Comparison of ENCODE assay signal across 18 cellular contexts in genomic region chr12:82765971-82766705, GRCh38.
A peak's percentile ranks its signal among the peaks of the same experiment; 100 is the strongest.
DNase-seq lines count a peak whose midpoint lies in the region; ATAC-seq and TF ChIP-seq lines count a peak whose summit lies in the region.
"Had no signal": no experiment of that assay in that cellular context is flagged by ENCODE, and none has a peak within 500 bp of the region (broad histone marks: within the 10 kb centered on the region; RNA-seq: fewer than 3 reads in every experiment).

No MANE protein-coding gene starts in this region.

- H3K4me3 ChIP-seq in endodermal cell (ENCODE audit: low read length), result no peak overlapping the region
- H3K4me3 ChIP-seq: BLaER1 treated with 17β-estradiol and CSF1 and Interleukin-3, amounts not matched to agents 10 nM and 100 nM; Peyer's patch had no signal

- no peaks in the 10 kb centered on the region for H3K4me1 ChIP-seq in endodermal cell (ENCODE audit: control insufficient read depth, insufficient read depth, low read length)
- H3K4me1 ChIP-seq: BLaER1 treated with 17β-estradiol and CSF1 and Interleukin-3, amounts not matched to agents 10 nM and 100 nM; Peyer's patch had no signal

- H3K27me3 Mint-ChIP-seq in endodermal cell (ENCODE audit: insufficient read depth), result no peaks in the 10 kb centered on the region
- H3K27me3 Mint-ChIP-seq in mesothelial cell of epicardium (ENCODE audit: low read depth), result no peaks in the 10 kb centered on the region
- H3K27me3 Mint-ChIP-seq: CD8-positive, alpha-beta memory T cell had no signal

- 92 to 100% methylated on average over 5 of the region's 5 CpGs for WGBS in endodermal cell (ENCODE audit: insufficient coverage in 1 of 2, insufficient read length in 1 of 2), 2 experiments

- ATAC-seq in GM21825 (IDR thresholded peaks at IDR 0.05; ENCODE audit: unreplicated experiment), result no peak
- ATAC-seq in GM18909 (IDR thresholded peaks at IDR 0.05; ENCODE audit: poor library complexity, unreplicated experiment), result no peak
- ATAC-seq: Right ventricle myocardium inferior had no signal

- no peak overlapping the region for H3K27ac ChIP-seq in endodermal cell (ENCODE audit: low read depth, low read length)
- H3K27ac ChIP-seq: BLaER1 treated with 17β-estradiol and CSF1 and Interleukin-3, amounts not matched to agents 10 nM and 100 nM; Peyer's patch had no signal

- in situ Hi-C loops in KBM-7 (cut with MboI; ENCODE audit: low pct_unique_long_range_greater_than_20kb, low sequenced_read_pairs), result no loop called here

- no peak overlapping the region for H3K9ac ChIP-seq in endodermal cell (ENCODE audit: extremely low read depth, low read length, poor library complexity, severe bottlenecking)
- H3K9ac ChIP-seq: BLaER1 treated with 17β-estradiol and CSF1 and Interleukin-3, amounts not matched to agents 10 nM and 100 nM had no signal

- no peaks in the 10 kb centered on the region for H3K9me3 ChIP-seq in endodermal cell (ENCODE audit: control insufficient read depth, low read length)
- H3K9me3 ChIP-seq: BLaER1 treated with 17β-estradiol and CSF1 and Interleukin-3, amounts not matched to agents 10 nM and 100 nM; Peyer's patch had no signal

- H3K9me3 Mint-ChIP-seq in endodermal cell, result no peaks in the 10 kb centered on the region
- no peaks in the 10 kb centered on the region for H3K9me3 Mint-ChIP-seq in mesothelial cell of epicardium
- H3K9me3 Mint-ChIP-seq: H9 had no signal

- no peak for TF ChIP-seq CTCF in endodermal cell (conservative IDR thresholded peaks at IDR 0.05)
- no peak for TF ChIP-seq CTCF in mesothelial cell of epicardium (IDR thresholded peaks at IDR 0.05; ENCODE audit: unreplicated experiment)

- H3K27ac Mint-ChIP-seq in endodermal cell (peak overlapping the region; percentile 6), mesothelial cell of epicardium (peak overlapping the region; percentile 4)
- H3K27ac Mint-ChIP-seq: CD8-positive, alpha-beta memory T cell; H9 had no signal

- peak; percentile 14 for DNase-seq in KBM-7
- peak; percentile 67 for DNase-seq in NCI-H226
- no peak for DNase-seq in endodermal cell
- DNase-seq in mesothelial cell of epicardium (ENCODE audit: low spot score in 2 of 2, unreplicated experiment in 2 of 2), result no peak
- no peak for DNase-seq in midbrain (lab: John Stamatoyannopoulos, UW)
- DNase-seq: CD8-positive, alpha-beta memory T cell; DMS53; EL; H9; NCI-H1417 treated with DMSO at 0.1 percent for 48 hours; NCI-H187 treated with DMSO at 0.1 percent for 48 hours; NCI-H345; NCI-H526; Peyer's patch had no signal

- peaks cover 3% of the 10 kb centered on the region for H3K36me3 Mint-ChIP-seq in endodermal cell (ENCODE audit: low read depth)
- peaks cover 2% of the 10 kb centered on the region for H3K36me3 Mint-ChIP-seq in mesothelial cell of epicardium

- H3K4me3 Mint-ChIP-seq in endodermal cell (no peak overlapping the region), mesothelial cell of epicardium (no peak overlapping the region)
- H3K4me3 Mint-ChIP-seq: CD8-positive, alpha-beta memory T cell; H9 had no signal

- no peaks in the 10 kb centered on the region for H3K36me3 ChIP-seq in endodermal cell (ENCODE audit: control insufficient read depth, insufficient read depth, low read length)
- H3K36me3 ChIP-seq: BLaER1 treated with 17β-estradiol and CSF1 and Interleukin-3, amounts not matched to agents 10 nM and 100 nM; Peyer's patch had no signal

- H3K4me1 Mint-ChIP-seq in endodermal cell, result peaks cover 15% of the 10 kb centered on the region
- peaks cover 9% of the 10 kb centered on the region for H3K4me1 Mint-ChIP-seq in mesothelial cell of epicardium
- H3K4me1 Mint-ChIP-seq: CD8-positive, alpha-beta memory T cell had no signal

- no peaks in the 10 kb centered on the region for H3K27me3 ChIP-seq in endodermal cell (ENCODE audit: control insufficient read depth, insufficient read depth, low read length, poor library complexity, severe bottlenecking)
- H3K27me3 ChIP-seq: BLaER1 treated with 17β-estradiol and CSF1 and Interleukin-3, amounts not matched to agents 10 nM and 100 nM; Peyer's patch had no signal

Comparison
In these comparisons a context has a peak if more than half of its experiments do, and no peak if none do; other contexts are left out.
1. DNase-seq: peak in KBM-7 (single experiment) and NCI-H226 (single experiment); none in endodermal cell (single experiment), mesothelial cell of epicardium (0 of 2) and midbrain (single experiment).